ENCODE assay signal across 12 cellular contexts in the genomic region with DNA sequence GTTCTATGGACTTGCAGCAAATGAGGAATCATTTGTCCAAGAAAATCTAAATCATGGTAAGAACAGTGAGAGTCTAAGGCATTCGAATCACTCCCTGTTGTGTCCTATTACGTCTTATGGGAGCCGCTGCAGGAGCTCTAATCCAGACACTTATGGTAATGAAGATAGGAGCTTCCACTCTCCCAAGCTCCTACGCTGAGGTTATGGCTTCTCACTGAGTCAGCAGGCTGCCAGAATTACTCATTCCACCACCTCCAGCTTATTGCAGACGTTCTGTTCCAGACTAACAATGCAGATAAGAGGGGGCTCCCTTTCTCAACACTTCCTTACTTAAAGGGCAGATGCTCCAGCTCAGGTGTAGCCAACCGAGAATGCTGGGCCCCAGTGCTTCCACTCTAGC.
DNase-seq lines count a peak whose midpoint lies in the region; ATAC-seq and TF ChIP-seq lines count a peak whose summit lies in the region.
"Had no signal": no experiment of that assay in that cellular context is flagged by ENCODE, and none has a peak within 500 bp of the region (broad histone marks: within the 10 kb centered on the region; RNA-seq: fewer than 3 reads in every experiment).

No MANE protein-coding gene starts in this region.

- H3K27me3 Mint-ChIP-seq in nephron progenitor cell (ENCODE audit: low read depth, poor library complexity), result peaks cover 3% of the 10 kb centered on the region

- H4K20me1 ChIP-seq in hepatocyte (ENCODE audit: insufficient read depth, poor library complexity, severe bottlenecking), result no peaks in the 10 kb centered on the region

- H3K27ac ChIP-seq in hepatocyte (peak overlapping the region; percentile 47), temporal lobe (ENCODE audit: low read depth, low read length) (peak overlapping the region; percentile 73), esophagus squamous epithelium (no peak overlapping the region)
- H3K27ac ChIP-seq: prostate gland had no signal

- H3K27ac Mint-ChIP-seq in nephron progenitor cell, result no peak overlapping the region

- H3K9me3 ChIP-seq in adipocyte (ENCODE audit: control insufficient read depth, low read length) (no peaks in the 10 kb centered on the region), hepatocyte (ENCODE audit: low read depth) (no peaks in the 10 kb centered on the region), esophagus squamous epithelium (no peaks in the 10 kb centered on the region)
- H3K9me3 ChIP-seq: prostate gland had no signal

- no peak for TF ChIP-seq CTCF in hepatocyte (IDR thresholded peaks at IDR 0.05; ENCODE audit: poor library complexity)
- no peak for TF ChIP-seq CTCF in nephron progenitor cell (IDR thresholded peaks at IDR 0.05)
- no peak for TF ChIP-seq CTCF in esophagus squamous epithelium (IDR thresholded peaks at IDR 0.05)

- WGBS in hepatocyte (ENCODE audit: low lambda C conversion rate, missing lambda C conversion rate), result 31% methylated on average over 6 of the region's 6 CpGs
- 51 to 59% methylated on average over 6 of the region's 6 CpGs for WGBS in esophagus squamous epithelium, 2 donors

- no peaks in the 10 kb centered on the region for H3K79me2 ChIP-seq in hepatocyte

- intact Hi-C loops in esophagus squamous epithelium (cut with DNase I), result no loop called here

- peak overlapping the region; percentile 47 for H3K4me2 ChIP-seq in hepatocyte

- ATAC-seq in HG03097 (IDR thresholded peaks at IDR 0.05; ENCODE audit: low FRiP score, unreplicated experiment), result no peak

- H3K36me3 ChIP-seq in adipocyte (ENCODE audit: control insufficient read depth, insufficient read depth, low read length, severe bottlenecking), result no peaks in the 10 kb centered on the region
- no peaks in the 10 kb centered on the region for H3K36me3 ChIP-seq in hepatocyte (replicated peaks; ENCODE audit: insufficient read depth, low read depth)
- no peaks in the 10 kb centered on the region for H3K36me3 ChIP-seq in esophagus squamous epithelium
- H3K36me3 ChIP-seq: prostate gland had no signal

- no peaks in the 10 kb centered on the region for H3K4me1 Mint-ChIP-seq in nephron progenitor cell

- no peak for TF ChIP-seq POLR2A in esophagus squamous epithelium (IDR thresholded peaks at IDR 0.05)

- H2AFZ ChIP-seq in hepatocyte, result no peak overlapping the region

- H3K4me1 ChIP-seq in adipocyte (ENCODE audit: control insufficient read depth, insufficient read depth, low read length) (peaks cover 71% of the 10 kb centered on the region), hepatocyte (ENCODE audit: insufficient read depth) (peaks cover 24% of the 10 kb centered on the region), esophagus squamous epithelium (no peaks in the 10 kb centered on the region)
- H3K4me1 ChIP-seq: prostate gland had no signal

- peak; percentile 28 for DNase-seq in NCI-H82 (lab: John Stamatoyannopoulos, UW)
- DNase-seq in NCI-H82 treated with DMSO at 0.1 percent for 48 hours (lab: John Stamatoyannopoulos, UW; ENCODE audit: unreplicated experiment), result no peak
- peak; percentile 76 for DNase-seq in adipocyte (ENCODE audit: low read depth)
- DNase-seq in hepatocyte (ENCODE audit: low spot score), result peak; percentile 81
- no peak for DNase-seq in nephron progenitor cell
- DNase-seq in esophagus squamous epithelium (lab: John Stamatoyannopoulos, UW), result no peak
- DNase-seq: 8988T; activated T-cell treated with anti-CD3 and anti-CD28 coated beads, Interleukin-2, amount 50 U/mL, for 1 hour; NCI-H187 treated with DMSO at 0.1 percent for 48 hours had no signal

- H3K4me3 ChIP-seq in adipocyte (ENCODE audit: low read length), result no peak overlapping the region
- no peak overlapping the region for H3K4me3 ChIP-seq in hepatocyte
- no peak overlapping the region for H3K4me3 ChIP-seq in esophagus squamous epithelium
- H3K4me3 ChIP-seq: prostate gland had no signal

- peak overlapping the region; percentile 56 for H3K9ac ChIP-seq in adipocyte (ENCODE audit: low read length)

- H3K9me3 Mint-ChIP-seq in nephron progenitor cell, result no peaks in the 10 kb centered on the region

- no peaks in the 10 kb centered on the region for H3K36me3 Mint-ChIP-seq in nephron progenitor cell (ENCODE audit: low read depth)

- H3K4me3 Mint-ChIP-seq in nephron progenitor cell, result no peak overlapping the region

- H3K27me3 ChIP-seq in adipocyte (replicated peaks; ENCODE audit: control insufficient read depth, insufficient read depth, low read length) (no peaks in the 10 kb centered on the region), hepatocyte (no peaks in the 10 kb centered on the region), esophagus squamous epithelium (no peaks in the 10 kb centered on the region)

- no peaks in the 10 kb centered on the region for H3K9me2 ChIP-seq in hepatocyte (replicated peaks; ENCODE audit: insufficient read depth)

Comparison
In these comparisons a context has a peak if more than half of its experiments do, and no peak if none do; other contexts are left out.
1. DNase-seq: peak in NCI-H82 (single experiment), adipocyte (single experiment) and hepatocyte (single experiment); none in NCI-H82 treated with DMSO at 0.1 percent for 48 hours (single experiment), nephron progenitor cell (single experiment) and esophagus squamous epithelium (single experiment).
2. H3K27ac ChIP-seq: peak in hepatocyte (single experiment) and temporal lobe (single experiment); none in esophagus squamous epithelium (0 of 4).